Comparison of ENCODE assay signal across 1 cellular context in the genomic region with DNA sequence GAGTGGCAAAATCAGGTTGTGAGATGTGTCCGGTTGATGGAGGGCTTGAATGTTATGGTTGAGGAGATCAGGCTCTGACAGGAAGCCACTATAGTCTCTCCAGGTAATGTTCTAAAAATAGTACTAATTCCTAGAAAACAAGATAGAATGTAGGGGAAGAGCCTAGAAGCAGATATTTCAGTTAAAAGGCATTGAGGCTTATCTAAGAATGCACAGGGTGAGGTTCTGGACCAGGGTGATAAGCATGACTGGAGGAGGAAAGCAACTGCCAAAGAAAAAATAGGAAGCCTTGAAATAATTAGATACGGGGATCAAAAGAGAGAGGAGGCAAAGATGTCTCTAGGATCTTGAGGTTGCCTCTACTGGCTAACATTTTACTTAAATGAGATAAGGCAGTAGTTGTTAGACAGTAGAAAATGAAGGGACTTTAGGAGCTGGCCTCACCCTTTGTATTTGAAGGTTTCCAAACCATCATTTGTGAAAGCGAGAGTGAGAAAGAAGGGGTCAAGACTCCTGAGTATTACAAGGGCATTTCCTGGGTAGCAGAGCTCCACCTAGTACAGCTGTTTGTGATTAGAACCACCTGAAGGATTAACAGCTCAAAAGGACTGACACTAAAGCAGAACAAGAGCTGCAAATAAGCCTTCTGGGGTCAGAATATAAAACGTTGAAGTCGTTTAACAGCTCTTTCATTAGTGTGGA.
A peak's percentile ranks its signal among the peaks of the same experiment; 100 is the strongest.
TF ChIP-seq lines count a peak whose summit lies in the region.

No MANE protein-coding gene starts in this region.

TF ChIP-seq in K562, 482 proteins besides CTCF, POLR2A, EP300 and RAD21 (continued from another document and continues in another):
- TF ChIP-seq, protein P1, sequence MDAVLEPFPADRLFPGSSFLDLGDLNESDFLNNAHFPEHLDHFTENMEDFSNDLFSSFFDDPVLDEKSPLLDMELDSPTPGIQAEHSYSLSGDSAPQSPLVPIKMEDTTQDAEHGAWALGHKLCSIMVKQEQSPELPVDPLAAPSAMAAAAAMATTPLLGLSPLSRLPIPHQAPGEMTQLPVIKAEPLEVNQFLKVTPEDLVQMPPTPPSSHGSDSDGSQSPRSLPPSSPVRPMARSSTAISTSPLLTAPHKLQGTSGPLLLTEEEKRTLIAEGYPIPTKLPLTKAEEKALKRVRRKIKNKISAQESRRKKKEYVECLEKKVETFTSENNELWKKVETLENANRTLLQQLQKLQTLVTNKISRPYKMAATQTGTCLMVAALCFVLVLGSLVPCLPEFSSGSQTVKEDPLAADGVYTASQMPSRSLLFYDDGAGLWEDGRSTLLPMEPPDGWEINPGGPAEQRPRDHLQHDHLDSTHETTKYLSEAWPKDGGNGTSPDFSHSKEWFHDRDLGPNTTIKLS (IDR thresholded peaks at IDR 0.05; ENCODE audit: borderline replicate concordance, low read depth), result no peak; the same call in 1 of the 2 replicates
- TF ChIP-seq PTRF (tag; IDR thresholded peaks at IDR 0.05), result no peak
- TF ChIP-seq, protein P2, sequence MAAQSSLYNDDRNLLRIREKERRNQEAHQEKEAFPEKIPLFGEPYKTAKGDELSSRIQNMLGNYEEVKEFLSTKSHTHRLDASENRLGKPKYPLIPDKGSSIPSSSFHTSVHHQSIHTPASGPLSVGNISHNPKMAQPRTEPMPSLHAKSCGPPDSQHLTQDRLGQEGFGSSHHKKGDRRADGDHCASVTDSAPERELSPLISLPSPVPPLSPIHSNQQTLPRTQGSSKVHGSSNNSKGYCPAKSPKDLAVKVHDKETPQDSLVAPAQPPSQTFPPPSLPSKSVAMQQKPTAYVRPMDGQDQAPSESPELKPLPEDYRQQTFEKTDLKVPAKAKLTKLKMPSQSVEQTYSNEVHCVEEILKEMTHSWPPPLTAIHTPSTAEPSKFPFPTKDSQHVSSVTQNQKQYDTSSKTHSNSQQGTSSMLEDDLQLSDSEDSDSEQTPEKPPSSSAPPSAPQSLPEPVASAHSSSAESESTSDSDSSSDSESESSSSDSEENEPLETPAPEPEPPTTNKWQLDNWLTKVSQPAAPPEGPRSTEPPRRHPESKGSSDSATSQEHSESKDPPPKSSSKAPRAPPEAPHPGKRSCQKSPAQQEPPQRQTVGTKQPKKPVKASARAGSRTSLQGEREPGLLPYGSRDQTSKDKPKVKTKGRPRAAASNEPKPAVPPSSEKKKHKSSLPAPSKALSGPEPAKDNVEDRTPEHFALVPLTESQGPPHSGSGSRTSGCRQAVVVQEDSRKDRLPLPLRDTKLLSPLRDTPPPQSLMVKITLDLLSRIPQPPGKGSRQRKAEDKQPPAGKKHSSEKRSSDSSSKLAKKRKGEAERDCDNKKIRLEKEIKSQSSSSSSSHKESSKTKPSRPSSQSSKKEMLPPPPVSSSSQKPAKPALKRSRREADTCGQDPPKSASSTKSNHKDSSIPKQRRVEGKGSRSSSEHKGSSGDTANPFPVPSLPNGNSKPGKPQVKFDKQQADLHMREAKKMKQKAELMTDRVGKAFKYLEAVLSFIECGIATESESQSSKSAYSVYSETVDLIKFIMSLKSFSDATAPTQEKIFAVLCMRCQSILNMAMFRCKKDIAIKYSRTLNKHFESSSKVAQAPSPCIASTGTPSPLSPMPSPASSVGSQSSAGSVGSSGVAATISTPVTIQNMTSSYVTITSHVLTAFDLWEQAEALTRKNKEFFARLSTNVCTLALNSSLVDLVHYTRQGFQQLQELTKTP (IDR thresholded peaks at IDR 0.05; ENCODE audit: low read depth in 1 of 2, partially characterized antibody in 2 of 2), result peak; percentile 60 to 96
- TF ChIP-seq, protein P3, sequence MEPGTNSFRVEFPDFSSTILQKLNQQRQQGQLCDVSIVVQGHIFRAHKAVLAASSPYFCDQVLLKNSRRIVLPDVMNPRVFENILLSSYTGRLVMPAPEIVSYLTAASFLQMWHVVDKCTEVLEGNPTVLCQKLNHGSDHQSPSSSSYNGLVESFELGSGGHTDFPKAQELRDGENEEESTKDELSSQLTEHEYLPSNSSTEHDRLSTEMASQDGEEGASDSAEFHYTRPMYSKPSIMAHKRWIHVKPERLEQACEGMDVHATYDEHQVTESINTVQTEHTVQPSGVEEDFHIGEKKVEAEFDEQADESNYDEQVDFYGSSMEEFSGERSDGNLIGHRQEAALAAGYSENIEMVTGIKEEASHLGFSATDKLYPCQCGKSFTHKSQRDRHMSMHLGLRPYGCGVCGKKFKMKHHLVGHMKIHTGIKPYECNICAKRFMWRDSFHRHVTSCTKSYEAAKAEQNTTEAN (CRISPR knock-in tag; IDR thresholded peaks at IDR 0.05), result no peak
- no peak for TF ChIP-seq HDAC6 (IDR thresholded peaks at IDR 0.05; ENCODE audit: low read depth, low read length)
- TF ChIP-seq, protein P4, sequence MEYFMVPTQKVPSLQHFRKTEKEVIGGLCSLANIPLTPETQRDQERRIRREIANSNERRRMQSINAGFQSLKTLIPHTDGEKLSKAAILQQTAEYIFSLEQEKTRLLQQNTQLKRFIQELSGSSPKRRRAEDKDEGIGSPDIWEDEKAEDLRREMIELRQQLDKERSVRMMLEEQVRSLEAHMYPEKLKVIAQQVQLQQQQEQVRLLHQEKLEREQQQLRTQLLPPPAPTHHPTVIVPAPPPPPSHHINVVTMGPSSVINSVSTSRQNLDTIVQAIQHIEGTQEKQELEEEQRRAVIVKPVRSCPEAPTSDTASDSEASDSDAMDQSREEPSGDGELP (CRISPR knock-in tag; IDR thresholded peaks at IDR 0.05; ENCODE audit: borderline replicate concordance), result no peak
- no peak for TF ChIP-seq U2AF2 (optimal IDR thresholded peaks at IDR 0.05; ENCODE audit: low read depth, low read length)
- TF ChIP-seq RBM39 (optimal IDR thresholded peaks at IDR 0.05; ENCODE audit: low read depth, low read length), result no peak
- TF ChIP-seq OTX1 (CRISPR knock-in tag; IDR thresholded peaks at IDR 0.05), result peak; percentile 92
- TF ChIP-seq BHLHE40 (IDR thresholded peaks at IDR 0.05; ENCODE audit: low read length), result peak; percentile 72
- no peak for TF ChIP-seq HDGF (IDR thresholded peaks at IDR 0.05)
- TF ChIP-seq ZNF197 (CRISPR knock-in tag; IDR thresholded peaks at IDR 0.05; ENCODE audit: low read depth), result peak; percentile 60; the same call in 1 of the 2 replicates
- no peak for TF ChIP-seq SAP30 (IDR thresholded peaks at IDR 0.05; ENCODE audit: borderline replicate concordance, insufficient read depth, low read depth, low read length, poor library complexity, severe bottlenecking)
- no peak for TF ChIP-seq ZNF184 (CRISPR knock-in tag; IDR thresholded peaks at IDR 0.05)
- TF ChIP-seq, protein P5, sequence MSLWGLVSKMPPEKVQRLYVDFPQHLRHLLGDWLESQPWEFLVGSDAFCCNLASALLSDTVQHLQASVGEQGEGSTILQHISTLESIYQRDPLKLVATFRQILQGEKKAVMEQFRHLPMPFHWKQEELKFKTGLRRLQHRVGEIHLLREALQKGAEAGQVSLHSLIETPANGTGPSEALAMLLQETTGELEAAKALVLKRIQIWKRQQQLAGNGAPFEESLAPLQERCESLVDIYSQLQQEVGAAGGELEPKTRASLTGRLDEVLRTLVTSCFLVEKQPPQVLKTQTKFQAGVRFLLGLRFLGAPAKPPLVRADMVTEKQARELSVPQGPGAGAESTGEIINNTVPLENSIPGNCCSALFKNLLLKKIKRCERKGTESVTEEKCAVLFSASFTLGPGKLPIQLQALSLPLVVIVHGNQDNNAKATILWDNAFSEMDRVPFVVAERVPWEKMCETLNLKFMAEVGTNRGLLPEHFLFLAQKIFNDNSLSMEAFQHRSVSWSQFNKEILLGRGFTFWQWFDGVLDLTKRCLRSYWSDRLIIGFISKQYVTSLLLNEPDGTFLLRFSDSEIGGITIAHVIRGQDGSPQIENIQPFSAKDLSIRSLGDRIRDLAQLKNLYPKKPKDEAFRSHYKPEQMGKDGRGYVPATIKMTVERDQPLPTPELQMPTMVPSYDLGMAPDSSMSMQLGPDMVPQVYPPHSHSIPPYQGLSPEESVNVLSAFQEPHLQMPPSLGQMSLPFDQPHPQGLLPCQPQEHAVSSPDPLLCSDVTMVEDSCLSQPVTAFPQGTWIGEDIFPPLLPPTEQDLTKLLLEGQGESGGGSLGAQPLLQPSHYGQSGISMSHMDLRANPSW (CRISPR knock-in tag; IDR thresholded peaks at IDR 0.05), result no peak
- TF ChIP-seq SNRNP70 (optimal IDR thresholded peaks at IDR 0.05; ENCODE audit: low read depth, low read length), result no peak
- TF ChIP-seq NR2C2 (CRISPR knock-in tag; IDR thresholded peaks at IDR 0.05), result no peak
- peak; percentile 46; the same call in 1 of the 2 replicates for TF ChIP-seq NR2C2 (tag; IDR thresholded peaks at IDR 0.05)
- no peak for TF ChIP-seq SP2 (IDR thresholded peaks at IDR 0.05; ENCODE audit: extremely low read depth, low read depth, low read length, poor library complexity, severe bottlenecking)
- no peak for TF ChIP-seq ZNF121 (CRISPR knock-in tag; conservative IDR thresholded peaks at IDR 0.05)
- TF ChIP-seq KLF13 (tag; IDR thresholded peaks at IDR 0.05; ENCODE audit: borderline replicate concordance, low read depth), result no peak
- peak; percentile 31; the same call in 1 of the 2 replicates for TF ChIP-seq PHF21A (IDR thresholded peaks at IDR 0.05; ENCODE audit: borderline replicate concordance, low read depth)
- no peak; the same call in 1 of the 2 replicates for TF ChIP-seq ZKSCAN8 (CRISPR knock-in tag; IDR thresholded peaks at IDR 0.05)
- TF ChIP-seq KLF16 (IDR thresholded peaks at IDR 0.05), result peak; percentile 99
- TF ChIP-seq ELF1 (tag; IDR thresholded peaks at IDR 0.05), result peak; percentile 61
- TF ChIP-seq, protein P6, sequence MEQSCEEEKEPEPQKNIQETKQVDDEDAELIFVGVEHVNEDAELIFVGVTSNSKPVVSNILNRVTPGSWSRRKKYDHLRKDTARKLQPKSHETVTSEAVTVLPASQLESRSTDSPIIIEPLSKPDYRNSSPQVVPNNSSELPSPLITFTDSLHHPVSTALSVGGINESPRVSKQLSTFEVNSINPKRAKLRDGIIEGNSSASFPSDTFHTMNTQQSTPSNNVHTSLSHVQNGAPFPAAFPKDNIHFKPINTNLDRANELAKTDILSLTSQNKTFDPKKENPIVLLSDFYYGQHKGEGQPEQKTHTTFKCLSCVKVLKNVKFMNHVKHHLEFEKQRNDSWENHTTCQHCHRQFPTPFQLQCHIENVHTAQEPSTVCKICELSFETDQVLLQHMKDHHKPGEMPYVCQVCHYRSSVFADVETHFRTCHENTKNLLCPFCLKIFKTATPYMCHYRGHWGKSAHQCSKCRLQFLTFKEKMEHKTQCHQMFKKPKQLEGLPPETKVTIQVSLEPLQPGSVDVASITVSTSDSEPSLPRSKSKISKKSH (CRISPR knock-in tag; IDR thresholded peaks at IDR 0.05), result no peak
- TF ChIP-seq, protein P7, sequence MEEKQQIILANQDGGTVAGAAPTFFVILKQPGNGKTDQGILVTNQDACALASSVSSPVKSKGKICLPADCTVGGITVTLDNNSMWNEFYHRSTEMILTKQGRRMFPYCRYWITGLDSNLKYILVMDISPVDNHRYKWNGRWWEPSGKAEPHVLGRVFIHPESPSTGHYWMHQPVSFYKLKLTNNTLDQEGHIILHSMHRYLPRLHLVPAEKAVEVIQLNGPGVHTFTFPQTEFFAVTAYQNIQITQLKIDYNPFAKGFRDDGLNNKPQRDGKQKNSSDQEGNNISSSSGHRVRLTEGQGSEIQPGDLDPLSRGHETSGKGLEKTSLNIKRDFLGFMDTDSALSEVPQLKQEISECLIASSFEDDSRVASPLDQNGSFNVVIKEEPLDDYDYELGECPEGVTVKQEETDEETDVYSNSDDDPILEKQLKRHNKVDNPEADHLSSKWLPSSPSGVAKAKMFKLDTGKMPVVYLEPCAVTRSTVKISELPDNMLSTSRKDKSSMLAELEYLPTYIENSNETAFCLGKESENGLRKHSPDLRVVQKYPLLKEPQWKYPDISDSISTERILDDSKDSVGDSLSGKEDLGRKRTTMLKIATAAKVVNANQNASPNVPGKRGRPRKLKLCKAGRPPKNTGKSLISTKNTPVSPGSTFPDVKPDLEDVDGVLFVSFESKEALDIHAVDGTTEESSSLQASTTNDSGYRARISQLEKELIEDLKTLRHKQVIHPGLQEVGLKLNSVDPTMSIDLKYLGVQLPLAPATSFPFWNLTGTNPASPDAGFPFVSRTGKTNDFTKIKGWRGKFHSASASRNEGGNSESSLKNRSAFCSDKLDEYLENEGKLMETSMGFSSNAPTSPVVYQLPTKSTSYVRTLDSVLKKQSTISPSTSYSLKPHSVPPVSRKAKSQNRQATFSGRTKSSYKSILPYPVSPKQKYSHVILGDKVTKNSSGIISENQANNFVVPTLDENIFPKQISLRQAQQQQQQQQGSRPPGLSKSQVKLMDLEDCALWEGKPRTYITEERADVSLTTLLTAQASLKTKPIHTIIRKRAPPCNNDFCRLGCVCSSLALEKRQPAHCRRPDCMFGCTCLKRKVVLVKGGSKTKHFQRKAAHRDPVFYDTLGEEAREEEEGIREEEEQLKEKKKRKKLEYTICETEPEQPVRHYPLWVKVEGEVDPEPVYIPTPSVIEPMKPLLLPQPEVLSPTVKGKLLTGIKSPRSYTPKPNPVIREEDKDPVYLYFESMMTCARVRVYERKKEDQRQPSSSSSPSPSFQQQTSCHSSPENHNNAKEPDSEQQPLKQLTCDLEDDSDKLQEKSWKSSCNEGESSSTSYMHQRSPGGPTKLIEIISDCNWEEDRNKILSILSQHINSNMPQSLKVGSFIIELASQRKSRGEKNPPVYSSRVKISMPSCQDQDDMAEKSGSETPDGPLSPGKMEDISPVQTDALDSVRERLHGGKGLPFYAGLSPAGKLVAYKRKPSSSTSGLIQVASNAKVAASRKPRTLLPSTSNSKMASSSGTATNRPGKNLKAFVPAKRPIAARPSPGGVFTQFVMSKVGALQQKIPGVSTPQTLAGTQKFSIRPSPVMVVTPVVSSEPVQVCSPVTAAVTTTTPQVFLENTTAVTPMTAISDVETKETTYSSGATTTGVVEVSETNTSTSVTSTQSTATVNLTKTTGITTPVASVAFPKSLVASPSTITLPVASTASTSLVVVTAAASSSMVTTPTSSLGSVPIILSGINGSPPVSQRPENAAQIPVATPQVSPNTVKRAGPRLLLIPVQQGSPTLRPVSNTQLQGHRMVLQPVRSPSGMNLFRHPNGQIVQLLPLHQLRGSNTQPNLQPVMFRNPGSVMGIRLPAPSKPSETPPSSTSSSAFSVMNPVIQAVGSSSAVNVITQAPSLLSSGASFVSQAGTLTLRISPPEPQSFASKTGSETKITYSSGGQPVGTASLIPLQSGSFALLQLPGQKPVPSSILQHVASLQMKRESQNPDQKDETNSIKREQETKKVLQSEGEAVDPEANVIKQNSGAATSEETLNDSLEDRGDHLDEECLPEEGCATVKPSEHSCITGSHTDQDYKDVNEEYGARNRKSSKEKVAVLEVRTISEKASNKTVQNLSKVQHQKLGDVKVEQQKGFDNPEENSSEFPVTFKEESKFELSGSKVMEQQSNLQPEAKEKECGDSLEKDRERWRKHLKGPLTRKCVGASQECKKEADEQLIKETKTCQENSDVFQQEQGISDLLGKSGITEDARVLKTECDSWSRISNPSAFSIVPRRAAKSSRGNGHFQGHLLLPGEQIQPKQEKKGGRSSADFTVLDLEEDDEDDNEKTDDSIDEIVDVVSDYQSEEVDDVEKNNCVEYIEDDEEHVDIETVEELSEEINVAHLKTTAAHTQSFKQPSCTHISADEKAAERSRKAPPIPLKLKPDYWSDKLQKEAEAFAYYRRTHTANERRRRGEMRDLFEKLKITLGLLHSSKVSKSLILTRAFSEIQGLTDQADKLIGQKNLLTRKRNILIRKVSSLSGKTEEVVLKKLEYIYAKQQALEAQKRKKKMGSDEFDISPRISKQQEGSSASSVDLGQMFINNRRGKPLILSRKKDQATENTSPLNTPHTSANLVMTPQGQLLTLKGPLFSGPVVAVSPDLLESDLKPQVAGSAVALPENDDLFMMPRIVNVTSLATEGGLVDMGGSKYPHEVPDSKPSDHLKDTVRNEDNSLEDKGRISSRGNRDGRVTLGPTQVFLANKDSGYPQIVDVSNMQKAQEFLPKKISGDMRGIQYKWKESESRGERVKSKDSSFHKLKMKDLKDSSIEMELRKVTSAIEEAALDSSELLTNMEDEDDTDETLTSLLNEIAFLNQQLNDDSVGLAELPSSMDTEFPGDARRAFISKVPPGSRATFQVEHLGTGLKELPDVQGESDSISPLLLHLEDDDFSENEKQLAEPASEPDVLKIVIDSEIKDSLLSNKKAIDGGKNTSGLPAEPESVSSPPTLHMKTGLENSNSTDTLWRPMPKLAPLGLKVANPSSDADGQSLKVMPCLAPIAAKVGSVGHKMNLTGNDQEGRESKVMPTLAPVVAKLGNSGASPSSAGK (IDR thresholded peaks at IDR 0.05), result no peak; the same call in 1 of the 2 replicates
- no peak for TF ChIP-seq ZNF316 (IDR thresholded peaks at IDR 0.05)
